18 cellular contexts compared by ENCODE assay signal in genomic region chr3:23931597-23931996, GRCh38. TPM values are rescaled to one million over a fixed set of nuclear protein-coding genes. Genes with fewer than 3 reads are reported as not detected.
DNase-seq lines count a peak whose midpoint lies in the region; ATAC-seq and TF ChIP-seq lines count a peak whose summit lies in the region.
"Had no signal": no experiment of that assay in that cellular context is flagged by ENCODE, and none has a peak within 500 bp of the region (broad histone marks: within the 10 kb centered on the region; RNA-seq: fewer than 3 reads in every experiment).

No MANE protein-coding gene starts in this region.

- H2BK12ac ChIP-seq in neuronal stem cell (ENCODE audit: low read length): no peak overlapping the region

- CTCF ChIA-PET in OCI-LY7 (lab: Charles Lee; ENCODE audit: unreplicated experiment): no interaction called here

- H3K36me3 ChIP-seq in Loucy (ENCODE audit: insufficient read depth, low read length) (no peaks in the 10 kb centered on the region), OCI-LY7 (ENCODE audit: insufficient read depth, low read length) (no peaks in the 10 kb centered on the region), neuronal stem cell (replicated peaks in 1 of 2; ENCODE audit: control insufficient read depth in 2 of 2, insufficient read depth in 2 of 2, low read length in 2 of 2) (no peaks in the 10 kb centered on the region)
- H3K36me3 ChIP-seq: BE2C had no signal

- H3K36me3 Mint-ChIP-seq in stimulated activated memory B cell treated with anti-CD40 and anti-IgM and Interleukin-4, amounts not matched to agents 10 μg/mL and 1 μg/mL and 100 μg/mL, for 72 hours: peaks cover under 1% of the 10 kb centered on the region
- H3K36me3 Mint-ChIP-seq in immature natural killer cell: peaks cover 0 to 5% (median 3%) of the 10 kb centered on the region in 3 donors
- H3K36me3 Mint-ChIP-seq: CD14-positive monocyte; CD8-positive, alpha-beta T cell had no signal

- WGBS in neuronal stem cell (ENCODE audit: extremely low coverage in 2 of 2, insufficient read length in 2 of 2, insufficient replicate concordance in 1 of 2), 2 donors: no CpG with 5 or more reads among the region's 3 CpGs

- peak overlapping the region; percentile 89 for H2AFZ ChIP-seq in Loucy (ENCODE audit: low read length)
- peak overlapping the region; percentile 21 for H2AFZ ChIP-seq in OCI-LY7 (ENCODE audit: low read length)
- peak overlapping the region; percentile 12 for H2AFZ ChIP-seq in neuronal stem cell (ENCODE audit: low read length)

- POLR2A ChIA-PET in OCI-LY7 (lab: Charles Lee): interaction anchor here (1.2 kb wide), 1 partner anchor 15 kb away, joined by 4 read pairs; the partner anchor contains the start of genes NKIRAS1 and RPL15

- no peak overlapping the region for H3K27ac Mint-ChIP-seq in stimulated activated memory B cell treated with anti-CD40 and anti-IgM and Interleukin-4, amounts not matched to agents 10 μg/mL and 1 μg/mL and 100 μg/mL, for 72 hours
- peak overlapping the region in 1 of 6 donors; percentile 18 for H3K27ac Mint-ChIP-seq in immature natural killer cell
- H3K27ac Mint-ChIP-seq: CD14-positive monocyte; CD8-positive, alpha-beta T cell had no signal

- H3K4me1 ChIP-seq in Loucy (ENCODE audit: insufficient read depth, low read length, poor library complexity, severe bottlenecking): peaks cover 6% of the 10 kb centered on the region
- peaks cover 6% of the 10 kb centered on the region for H3K4me1 ChIP-seq in OCI-LY7 (ENCODE audit: insufficient read depth, low read length, poor library complexity, severe bottlenecking)
- peaks cover 0 to 5% of the 10 kb centered on the region in 2 donors for H3K4me1 ChIP-seq in neuronal stem cell (ENCODE audit: control insufficient read depth in 2 of 2, insufficient read depth in 1 of 2, low read depth in 1 of 2, low read length in 2 of 2)
- H3K4me1 ChIP-seq: BE2C had no signal

- no peak overlapping the region for H3K4me3 Mint-ChIP-seq in stimulated activated memory B cell treated with anti-CD40 and anti-IgM and Interleukin-4, amounts not matched to agents 10 μg/mL and 1 μg/mL and 100 μg/mL, for 72 hours
- peak overlapping the region in 1 of 5 donors; percentile 1 for H3K4me3 Mint-ChIP-seq in immature natural killer cell
- H3K4me3 Mint-ChIP-seq: CD14-positive monocyte; CD8-positive, alpha-beta T cell had no signal

- H2BK5ac ChIP-seq in neuronal stem cell (ENCODE audit: low read length): no peak overlapping the region

- no peak overlapping the region for H4K8ac ChIP-seq in neuronal stem cell (ENCODE audit: low read depth, low read length)

- peak; percentile 40 for ATAC-seq in GM18867 (IDR thresholded peaks at IDR 0.05; ENCODE audit: unreplicated experiment)
- ATAC-seq in stimulated activated memory B cell treated with anti-CD40 and anti-IgM and Interleukin-4, amounts not matched to agents 10 μg/mL and 1 μg/mL and 100 μg/mL, for 72 hours: no peak
- ATAC-seq: A549; CD8-positive, alpha-beta T cell; HCT116; HepG2 had no signal

- H3K9ac ChIP-seq in Loucy (ENCODE audit: low read depth, low read length, poor library complexity, severe bottlenecking) (no peak overlapping the region), neuronal stem cell (ENCODE audit: low read depth, low read length, poor library complexity) (no peak overlapping the region)

- no peak overlapping the region for H3K14ac ChIP-seq in neuronal stem cell (ENCODE audit: low read length)

- no peaks in the 10 kb centered on the region for H3K27me3 Mint-ChIP-seq in stimulated activated memory B cell treated with anti-CD40 and anti-IgM and Interleukin-4, amounts not matched to agents 10 μg/mL and 1 μg/mL and 100 μg/mL, for 72 hours
- H3K27me3 Mint-ChIP-seq in immature natural killer cell (ENCODE audit: low read depth in 3 of 3): peaks cover 0 to 2% (median 2%) of the 10 kb centered on the region in 3 donors

- H3K27me3 ChIP-seq in Loucy (ENCODE audit: insufficient read depth, low read length, poor library complexity, severe bottlenecking) (no peaks in the 10 kb centered on the region), neuronal stem cell (ENCODE audit: control insufficient read depth in 3 of 3, insufficient read depth in 3 of 3, low read depth in 1 of 3, low read length in 3 of 3) (no peaks in the 10 kb centered on the region)
- H3K27me3 ChIP-seq: BE2C had no signal

- H3K9me2 ChIP-seq in Loucy (replicated peaks; ENCODE audit: low read depth, low read length) (no peaks in the 10 kb centered on the region), OCI-LY7 (ENCODE audit: insufficient read depth, low read length) (no peaks in the 10 kb centered on the region)

- H3K23ac ChIP-seq in neuronal stem cell (ENCODE audit: low read depth, low read length, poor library complexity): no peak overlapping the region

- no peaks in the 10 kb centered on the region for H3F3A ChIP-seq in Loucy (ENCODE audit: low read depth)

- H3K9me3 ChIP-seq in Loucy (ENCODE audit: insufficient read depth, low read depth, low read length) (no peaks in the 10 kb centered on the region), OCI-LY7 (ENCODE audit: low read length) (no peaks in the 10 kb centered on the region), neuronal stem cell (replicated peaks in 1 of 2; ENCODE audit: control insufficient read depth in 2 of 2, insufficient read depth in 1 of 2, low read depth in 1 of 2, low read length in 2 of 2) (no peaks in the 10 kb centered on the region)
- H3K9me3 ChIP-seq: A549, BE2C had no signal

- DNase-seq in OCI-LY7 (ENCODE audit: low spot score): no peak
- DNase-seq in neuronal stem cell (ENCODE audit: low spot score): no peak
- no peak for DNase-seq in HCEC 1CT
- no peak for DNase-seq in immature natural killer cell
- DNase-seq: BE2C; CD8-positive, alpha-beta T cell; COR-L47; DMS153; DND-41; GDM1; Karpas-422 had no signal

- H3K4me2 ChIP-seq in Loucy (ENCODE audit: low read depth, low read length, poor library complexity, severe bottlenecking) (peak overlapping the region; percentile 25), OCI-LY7 (ENCODE audit: low read length) (no peak overlapping the region), neuronal stem cell (ENCODE audit: insufficient read depth, low read length, poor library complexity, severe bottlenecking) (no peak overlapping the region)
- H3K4me2 ChIP-seq: A549 had no signal

- no peak overlapping the region for H3K27ac ChIP-seq in OCI-LY7 (ENCODE audit: low read depth, low read length, poor library complexity, severe bottlenecking)
- H3K27ac ChIP-seq in neuronal stem cell (replicated peaks; ENCODE audit: low read length): no peak overlapping the region
- H3K27ac ChIP-seq: A549 had no signal

- no TSS peak for BruUV-seq in OCI-LY7 (replicated peaks; lab: Mats Ljungman, UMichigan)

- no peaks in the 10 kb centered on the region for H4K20me1 ChIP-seq in Loucy (ENCODE audit: insufficient read depth, low read length, poor library complexity, severe bottlenecking)
- no peaks in the 10 kb centered on the region for H4K20me1 ChIP-seq in OCI-LY7 (ENCODE audit: insufficient read depth, low read length)

- H3K4ac ChIP-seq in neuronal stem cell (ENCODE audit: low read length): no peak overlapping the region

- TF ChIP-seq CTCF in Loucy (conservative IDR thresholded peaks at IDR 0.05; ENCODE audit: low read length): no peak
- no peak for TF ChIP-seq CTCF in OCI-LY7 (conservative IDR thresholded peaks at IDR 0.05; ENCODE audit: low read length)

- H2AK5ac ChIP-seq in neuronal stem cell (ENCODE audit: low read depth, low read length): no peak overlapping the region

- H3K79me2 ChIP-seq in Loucy (ENCODE audit: insufficient read depth, low read length) (no peaks in the 10 kb centered on the region), OCI-LY7 (ENCODE audit: insufficient read depth, low read depth, low read length) (no peaks in the 10 kb centered on the region)

- H3K4me3 ChIP-seq in Loucy (ENCODE audit: low read length, poor library complexity, severe bottlenecking) (no peak overlapping the region), OCI-LY7 (ENCODE audit: low read depth, low read length, poor library complexity, severe bottlenecking) (no peak overlapping the region), neuronal stem cell (ENCODE audit: low read length in 2 of 2) (no peak overlapping the region)
- H3K4me3 ChIP-seq: A549 had no signal

- no peak overlapping the region for H3K18ac ChIP-seq in neuronal stem cell (ENCODE audit: low read length)

- H3K4me1 Mint-ChIP-seq in stimulated activated memory B cell treated with anti-CD40 and anti-IgM and Interleukin-4, amounts not matched to agents 10 μg/mL and 1 μg/mL and 100 μg/mL, for 72 hours: no peaks in the 10 kb centered on the region
- peaks cover 0 to 4% of the 10 kb centered on the region in 2 donors for H3K4me1 Mint-ChIP-seq in immature natural killer cell

- H2BK120ac ChIP-seq in neuronal stem cell (ENCODE audit: low read depth, low read length): no peak overlapping the region

- intact Hi-C loops in OCI-LY7 (cut with micrococcal nuclease; ENCODE audit: unreplicated experiment): no loop called here

- no peak overlapping the region for H2BK15ac ChIP-seq in neuronal stem cell (ENCODE audit: low read length)

- H3K79me1 ChIP-seq in neuronal stem cell (ENCODE audit: low read depth, low read length): no peaks in the 10 kb centered on the region

- H4K91ac ChIP-seq in neuronal stem cell (ENCODE audit: low read depth, low read length, poor library complexity): no peak overlapping the region

- H3K9me3 Mint-ChIP-seq in stimulated activated memory B cell treated with anti-CD40 and anti-IgM and Interleukin-4, amounts not matched to agents 10 μg/mL and 1 μg/mL and 100 μg/mL, for 72 hours: no peaks in the 10 kb centered on the region
- peaks cover 0 to 1% (median 0%) of the 10 kb centered on the region in 6 donors for H3K9me3 Mint-ChIP-seq in immature natural killer cell
- H3K9me3 Mint-ChIP-seq: CD14-positive monocyte; CD8-positive, alpha-beta T cell had no signal

RNA-seq across cellular contexts. Expression of gene NR1D2, which starts 13.5 kb away (rescaled TPM):
- total RNA-seq in OCI-LY7 (2014; rRNA removed; shearing (Covaris generic)): 5.0 and 7.9 TPM in 2 replicates
- 5.7 and 8.8 TPM in 2 replicates for total RNA-seq in OCI-LY7 (2022)
- 20.8 TPM for polyA plus RNA-seq in neuronal stem cell (2013, experiment 1 of 2)
- 20.8 TPM for polyA plus RNA-seq in neuronal stem cell (2013, experiment 2 of 2)
- polyA plus RNA-seq in immature natural killer cell: 10 to 100 TPM; 15.5 to 24.4 (median 16.2) TPM

RNA-seq across cellular contexts. Expression of gene RPL15, which starts 14.7 kb away (rescaled TPM):
- total RNA-seq in OCI-LY7 (2014; rRNA removed; shearing (Covaris generic)): 2,205 and 2,390 TPM in 2 replicates
- total RNA-seq in OCI-LY7 (2022): 2,355 and 2,716 TPM in 2 replicates
- 4,302 TPM for polyA plus RNA-seq in neuronal stem cell (2013, experiment 1 of 2)
- polyA plus RNA-seq in neuronal stem cell (2013, experiment 2 of 2): 4,254 TPM
- 1,000 to 10,000 TPM; 2,712 to 5,031 (median 2,871) TPM for polyA plus RNA-seq in immature natural killer cell

RNA-seq across cellular contexts. Expression of gene NKIRAS1, which starts 14.8 kb away (rescaled TPM):
- total RNA-seq in OCI-LY7 (2014; rRNA removed; shearing (Covaris generic)): 4.0 and 4.1 TPM in 2 replicates
- 3.7 and 4.7 TPM in 2 replicates for total RNA-seq in OCI-LY7 (2022)
- 7.9 TPM for polyA plus RNA-seq in neuronal stem cell (2013, experiment 1 of 2)
- polyA plus RNA-seq in neuronal stem cell (2013, experiment 2 of 2): 8.2 TPM
- 1 to 10 TPM; 2.1 to 4.7 (median 4.0) TPM for polyA plus RNA-seq in immature natural killer cell

Comparison
In these comparisons a context has a peak if more than half of its experiments do, and no peak if none do; other contexts are left out.
1. H2AFZ ChIP-seq: peak in every context shown above with its lines; median percentile 89 in Loucy; 21 in OCI-LY7; 12 in neuronal stem cell.